34 cellular contexts compared by ENCODE assay signal in the genomic region with DNA sequence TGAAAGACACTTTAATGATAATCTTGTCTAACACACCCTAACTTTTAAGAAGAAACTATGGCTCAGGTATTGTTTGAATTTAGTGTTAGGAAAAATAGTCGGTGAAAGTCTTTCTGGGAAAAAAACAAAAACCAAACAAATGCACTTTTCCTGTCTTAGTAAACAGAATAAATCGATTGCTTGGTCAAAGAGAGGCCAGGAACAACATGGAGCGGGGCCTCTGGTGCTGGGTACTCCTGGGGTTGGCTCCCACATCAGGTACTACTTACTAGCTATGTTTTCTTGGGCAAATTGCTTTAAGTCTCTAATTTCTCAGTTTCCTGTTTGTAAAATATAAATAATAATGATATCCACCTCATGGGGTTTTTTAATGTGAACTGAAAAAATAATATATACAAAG.
"Had no signal": no experiment of that assay in that cellular context is flagged by ENCODE, and none has a peak within 500 bp of the region (broad histone marks: within the 10 kb centered on the region; RNA-seq: fewer than 3 reads in every experiment).

No MANE protein-coding gene starts in this region.

- FAIRE-seq: astrocyte, bronchial epithelial cell had no signal

- H3K4me1 ChIP-seq: adrenal gland, breast epithelium had no signal

- H3K36me3 ChIP-seq: adrenal gland, brain microvascular endothelial cell, breast epithelium, cardiac muscle cell had no signal

- ATAC-seq: activated naive CD4-positive, alpha-beta T cell treated with anti-CD3 and anti-CD28 coated beads, Interleukin-2, amount 50 U/mL, for 72 hours; activated naive CD8-positive, alpha-beta T cell treated with anti-CD3 and anti-CD28 coated beads, Interleukin-2, amount 50 U/mL, for 24 hours; activated T-cell treated with anti-CD3 and anti-CD28 coated beads, Interleukin-2, amount 50 U/mL, for 4 hours; activated T-cell treated with anti-CD3 and anti-CD28 coated beads, Interleukin-2, amount 50 U/mL, for 72 hours; activated T-helper 17 cell treated with anti-CD3 and anti-CD28 coated beads, Interleukin-2, amount 50 U/mL, for 72 hours; body of pancreas had no signal

- H3K9me3 ChIP-seq: adrenal gland, ascending aorta, body of pancreas, breast epithelium had no signal

- H3K4me3 ChIP-seq: adrenal gland, body of pancreas, breast epithelium, cardiac muscle cell had no signal

- DNase-seq: activated effector memory CD4-positive, alpha-beta T cell treated with anti-CD3 and anti-CD28 coated beads, Interleukin-2, amount 50 U/mL, for 16 hours; activated effector memory CD4-positive, alpha-beta T cell treated with Interleukin-2 at 50 U/mL for 16 hours; activated gamma-delta T cell; activated gamma-delta T cell treated with Interleukin-2 at 50 U/mL for 16 hours; activated naive CD4-positive, alpha-beta T cell; activated naive CD4-positive, alpha-beta T cell treated with anti-CD3 and anti-CD28 coated beads for 36 hours; activated naive CD4-positive, alpha-beta T cell treated with anti-CD3 and anti-CD28 coated beads, Interleukin-2, amount 10 ng/mL, durations not matched to agents 7 days and 5 days; activated naive CD4-positive, alpha-beta T cell treated with anti-CD3 and anti-CD28 coated beads, Interleukin-2, amount 50 U/mL, for 16 hours; activated naive CD4-positive, alpha-beta T cell treated with Interleukin-2 at 50 U/mL for 16 hours; activated naive CD8-positive, alpha-beta T cell treated with anti-CD3 and anti-CD28 coated beads for 36 hours; activated naive CD8-positive, alpha-beta T cell treated with anti-CD3 and anti-CD28 coated beads, Interleukin-2, amount 10 ng/mL, durations not matched to agents 7 days and 5 days; activated naive CD8-positive, alpha-beta T cell treated with anti-CD3 and anti-CD28 coated beads, Interleukin-2, amount 50 U/mL, for 24 hours; activated T-cell treated with anti-CD3 and anti-CD28 coated beads, Interleukin-2, amount 50 U/mL, for 1 hour; activated T-cell treated with anti-CD3 and anti-CD28 coated beads, Interleukin-2, amount 50 U/mL, for 24 hours; activated T-cell treated with anti-CD3 and anti-CD28 coated beads, Interleukin-2, amount 50 U/mL, for 4 hours; activated T-cell treated with anti-CD3 and anti-CD28 coated beads, Interleukin-2, amount 50 U/mL, for 48 hours; activated T-cell treated with anti-CD3 and anti-CD28 coated beads, Interleukin-2, amount 50 U/mL, for 72 hours; adrenal gland; amniotic stem cell; amygdala; anterior cingulate cortex; aorta; brain microvascular endothelial cell; caudate nucleus; central memory CD4-positive, alpha-beta T cell; cerebellar nuclear complex had no signal

- H3K27ac ChIP-seq: adrenal gland, brain microvascular endothelial cell, breast epithelium, cardiac muscle cell had no signal

- H3K27me3 ChIP-seq: adrenal gland, ascending aorta, body of pancreas, brain microvascular endothelial cell, breast epithelium had no signal
